In the genomic region with DNA sequence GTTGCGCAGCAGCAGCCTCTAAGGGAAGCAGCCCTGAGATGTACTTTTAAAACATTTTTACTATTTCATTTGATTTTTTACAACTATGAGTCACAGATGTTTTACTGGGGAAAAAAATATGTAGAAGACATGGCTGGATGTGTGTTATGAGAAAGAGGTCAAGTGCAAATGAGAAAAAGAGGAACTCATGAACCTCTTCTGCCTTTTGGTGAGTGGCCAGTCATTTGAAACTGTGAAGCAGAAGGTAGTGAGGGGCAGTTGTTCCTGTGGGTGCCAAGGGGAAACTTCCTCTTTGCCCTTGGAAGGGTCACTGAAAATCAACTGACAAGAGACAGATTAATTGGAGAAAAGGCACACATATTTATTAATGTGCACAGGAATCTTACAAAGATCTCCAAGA, we compare ENCODE assay signal across 14 cellular contexts.
DNase-seq lines count a peak whose midpoint lies in the region; ATAC-seq lines count a peak whose summit lies in the region.
"Had no signal": no experiment of that assay in that cellular context is flagged by ENCODE, and none has a peak within 500 bp of the region (broad histone marks: within the 10 kb centered on the region; RNA-seq: fewer than 3 reads in every experiment).

No MANE protein-coding gene starts in this region.

- peak; percentile 47 for ATAC-seq in GM18498 (IDR thresholded peaks at IDR 0.05; ENCODE audit: unreplicated experiment)
- peak; percentile 54 for ATAC-seq in GM21423 (IDR thresholded peaks at IDR 0.05; ENCODE audit: unreplicated experiment)
- peak; percentile 52 for ATAC-seq in HG03520 (IDR thresholded peaks at IDR 0.05; ENCODE audit: unreplicated experiment)
- ATAC-seq: activated CD8-positive, alpha-beta T cell treated with anti-CD3 and anti-CD28 coated beads for 36 hours had no signal

- DNase-seq in germinal center (ENCODE audit: low spot score) = peak; percentile 24
- no peak for DNase-seq in NCI-H1048 (lab: John Stamatoyannopoulos, UW)
- DNase-seq in kidney glomerular epithelial cell (lab: John Stamatoyannopoulos, UW) = no peak
- no peak for DNase-seq in activated CD4-positive, CD25-positive, alpha-beta regulatory T cell treated with anti-CD3 and anti-CD28 coated beads, Interleukin-2, amount 50 U/mL, for 72 hours
- no peak for DNase-seq in cerebellar cortex (ENCODE audit: low spot score)
- DNase-seq: activated CD8-positive, alpha-beta T cell treated with anti-CD3 and anti-CD28 coated beads for 36 hours; CD4-positive, CD25-positive, alpha-beta regulatory T cell; KG1; NCI-H446; occipital lobe; stimulated activated CD4-positive, alpha-beta T cell treated with anti-CD3 and anti-CD28 coated beads, Interleukin-2, amount 100 ng/mL, for 48 hours had no signal
